ENCODE assay signal across 12 cellular contexts in the genomic region with DNA sequence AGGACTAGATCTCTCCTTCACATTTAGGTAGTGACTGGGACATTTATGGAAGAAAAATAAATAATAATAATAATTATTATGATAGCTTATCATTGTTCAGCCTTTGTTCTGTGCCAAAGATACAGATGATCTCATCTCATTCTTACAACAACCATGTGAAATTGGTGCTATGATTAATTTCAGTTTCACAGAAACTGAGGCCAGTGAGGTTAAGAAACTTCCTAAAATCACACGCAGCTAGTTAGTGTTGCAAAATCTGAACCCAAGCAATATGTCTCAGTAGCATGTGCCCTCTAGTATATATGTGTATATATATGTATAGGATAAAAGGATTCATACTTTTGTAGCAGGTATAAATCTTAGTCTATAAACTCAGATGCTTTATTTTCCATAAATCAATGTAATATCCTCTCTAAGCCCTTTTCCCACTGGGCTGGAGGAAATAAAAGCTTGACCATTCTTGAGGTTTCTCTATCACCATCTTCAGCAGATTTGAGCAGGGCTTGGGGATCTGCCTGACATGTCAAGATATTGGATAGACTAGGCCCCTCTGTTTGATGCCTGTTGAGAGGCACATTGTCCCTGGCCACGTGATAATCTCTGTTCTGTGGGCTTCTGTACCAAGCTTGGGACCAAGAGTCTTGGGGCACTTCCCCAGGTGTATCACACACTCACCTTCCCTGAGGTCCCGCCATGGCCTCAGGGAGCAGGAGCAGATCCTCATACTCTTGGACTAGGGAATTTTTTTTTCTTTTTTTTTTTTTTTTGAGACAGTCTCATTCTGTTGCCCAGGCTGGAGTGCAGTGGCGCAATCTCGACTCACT.
DNase-seq lines count a peak whose midpoint lies in the region; ATAC-seq and TF ChIP-seq lines count a peak whose summit lies in the region.
"Had no signal": no experiment of that assay in that cellular context is flagged by ENCODE, and none has a peak within 500 bp of the region (broad histone marks: within the 10 kb centered on the region; RNA-seq: fewer than 3 reads in every experiment).

No MANE protein-coding gene starts in this region.

- H3K27me3 Mint-ChIP-seq in stimulated activated naive CD8-positive, alpha-beta T cell treated with anti-CD3 and anti-CD28 coated beads, Interleukin-15, amount 100 ng/mL, for 72 hours: peaks cover 27% of the 10 kb centered on the region

- H3K4me3 Mint-ChIP-seq in stimulated activated naive CD8-positive, alpha-beta T cell treated with anti-CD3 and anti-CD28 coated beads, Interleukin-15, amount 100 ng/mL, for 72 hours: no peak overlapping the region
- H3K4me3 Mint-ChIP-seq: activated CD8-positive, alpha-beta memory T cell treated with anti-CD3 and anti-CD28 coated beads, Interleukin-2, amount 10 ng/mL, durations not matched to agents 7 days and 5 days had no signal

- H3K9me3 ChIP-seq in mucosa of descending colon (no peaks in the 10 kb centered on the region), vagina (no peaks in the 10 kb centered on the region), heart left ventricle (no peaks in the 10 kb centered on the region)

- no peak for TF ChIP-seq POLR2A in vagina (IDR thresholded peaks at IDR 0.05)
- TF ChIP-seq POLR2A in heart left ventricle (IDR thresholded peaks at IDR 0.05): no peak

- in situ Hi-C loops in brain microvascular endothelial cell (cut with HindIII; ENCODE audit: low pct_ligation_motif_present, low sequenced_read_pairs): no loop called here

- H3K4me1 ChIP-seq in mucosa of descending colon (ENCODE audit: low read depth) (no peaks in the 10 kb centered on the region), vagina (no peaks in the 10 kb centered on the region), heart left ventricle (peaks cover 0 to 29% (median 6%) of the 10 kb centered on the region in 12 donors)

- H3K27me3 ChIP-seq in brain microvascular endothelial cell (replicated peaks): no peaks in the 10 kb centered on the region
- no peaks in the 10 kb centered on the region for H3K27me3 ChIP-seq in vagina
- H3K27me3 ChIP-seq in heart left ventricle: no peaks in the 10 kb centered on the region

- intact Hi-C loops in mucosa of descending colon (cut with DNase I, micrococcal nuclease) (no loop called here), vagina (cut with DNase I) (no loop called here), heart left ventricle (cut with DNase I) (no loop called here)

- H3K27ac Mint-ChIP-seq in stimulated activated naive CD8-positive, alpha-beta T cell treated with anti-CD3 and anti-CD28 coated beads, Interleukin-15, amount 100 ng/mL, for 72 hours: no peak overlapping the region
- H3K27ac Mint-ChIP-seq: activated CD8-positive, alpha-beta memory T cell treated with anti-CD3 and anti-CD28 coated beads, Interleukin-2, amount 10 ng/mL, durations not matched to agents 7 days and 5 days had no signal

- peaks cover 9% of the 10 kb centered on the region for H3K4me1 Mint-ChIP-seq in stimulated activated naive CD8-positive, alpha-beta T cell treated with anti-CD3 and anti-CD28 coated beads, Interleukin-15, amount 100 ng/mL, for 72 hours

- 86 to 90% (median 90%) methylated on average over 5 of the region's 5 CpGs for WGBS in heart left ventricle, 4 donors

- no peak for DNase-seq in stimulated activated naive CD8-positive, alpha-beta T cell treated with anti-CD3 and anti-CD28 coated beads, Interleukin-15, amount 100 ng/mL, for 72 hours
- no peak for DNase-seq in stimulated activated naive CD8-positive, alpha-beta T cell treated with anti-CD3 and anti-CD28 coated beads, Interleukin-15, Interleukin-2, amounts not matched to agents 100 U/mL and 50 U/mL, for 24 hours
- DNase-seq in brain microvascular endothelial cell (peak; percentile 43), mucosa of descending colon (no peak), vagina (ENCODE audit: extremely low spot score in 2 of 2) (no peak), NCI-H2171 (lab: John Stamatoyannopoulos, UW) (no peak), heart left ventricle (no peak)
- DNase-seq: activated CD8-positive, alpha-beta memory T cell treated with anti-CD3 and anti-CD28 coated beads, Interleukin-2, amount 10 ng/mL, durations not matched to agents 7 days and 5 days; NCI-H524 treated with DMSO at 0.1 percent for 48 hours; right cardiac atrium had no signal

- TF ChIP-seq CTCF in brain microvascular endothelial cell (IDR thresholded peaks at IDR 0.05; ENCODE audit: low read depth, low read length, missing control alignments): no peak
- no peak for TF ChIP-seq CTCF in mucosa of descending colon (IDR thresholded peaks at IDR 0.05)
- TF ChIP-seq CTCF in vagina (IDR thresholded peaks at IDR 0.05): no peak
- TF ChIP-seq CTCF in heart left ventricle (IDR thresholded peaks at IDR 0.05): no peak

- peak; percentile 75 for ATAC-seq in stimulated activated naive CD8-positive, alpha-beta T cell treated with anti-CD3 and anti-CD28 coated beads, Interleukin-15, amount 100 ng/mL, for 72 hours
- ATAC-seq in stimulated activated naive CD8-positive, alpha-beta T cell treated with anti-CD3 and anti-CD28 coated beads, Interleukin-15, Interleukin-2, amounts not matched to agents 100 U/mL and 50 U/mL, for 24 hours: no peak
- peak; percentile 72 for ATAC-seq in HG03103 (IDR thresholded peaks at IDR 0.05; ENCODE audit: low read depth, unreplicated experiment)
- ATAC-seq in mucosa of descending colon: no peak
- no peak for ATAC-seq in heart left ventricle
- ATAC-seq: activated CD8-positive, alpha-beta memory T cell treated with anti-CD3 and anti-CD28 coated beads, Interleukin-2, amount 10 ng/mL, durations not matched to agents 7 days and 5 days; HCT116 had no signal

- no peak overlapping the region for H3K4me3 ChIP-seq in brain microvascular endothelial cell (ENCODE audit: low read depth, low read length)
- no peak overlapping the region for H3K4me3 ChIP-seq in mucosa of descending colon
- no peak overlapping the region for H3K4me3 ChIP-seq in vagina
- H3K4me3 ChIP-seq in heart left ventricle: no peak overlapping the region

- H3K9me3 Mint-ChIP-seq in stimulated activated naive CD8-positive, alpha-beta T cell treated with anti-CD3 and anti-CD28 coated beads, Interleukin-15, amount 100 ng/mL, for 72 hours: peaks cover 0 to 7% of the 10 kb centered on the region in 2 donors

- H3K27ac ChIP-seq in brain microvascular endothelial cell (peak overlapping the region; percentile 74), vagina (no peak overlapping the region), heart left ventricle (peak overlapping the region in 1 of 12 donors; percentile 75)

- no peaks in the 10 kb centered on the region for H3K36me3 ChIP-seq in brain microvascular endothelial cell (replicated peaks)
- no peaks in the 10 kb centered on the region for H3K36me3 ChIP-seq in mucosa of descending colon (ENCODE audit: low read depth)
- no peaks in the 10 kb centered on the region for H3K36me3 ChIP-seq in vagina
- H3K36me3 ChIP-seq in heart left ventricle: no peaks in the 10 kb centered on the region

Comparison
In these comparisons a context has a peak if more than half of its experiments do, and no peak if none do; other contexts are left out.
1. ATAC-seq: peak in stimulated activated naive CD8-positive, alpha-beta T cell treated with anti-CD3 and anti-CD28 coated beads, Interleukin-15, amount 100 ng/mL, for 72 hours (single experiment) and HG03103 (single experiment); none in stimulated activated naive CD8-positive, alpha-beta T cell treated with anti-CD3 and anti-CD28 coated beads, Interleukin-15, Interleukin-2, amounts not matched to agents 100 U/mL and 50 U/mL, for 24 hours (single experiment), mucosa of descending colon (single experiment) and heart left ventricle (0 of 4).